In the genomic region with DNA sequence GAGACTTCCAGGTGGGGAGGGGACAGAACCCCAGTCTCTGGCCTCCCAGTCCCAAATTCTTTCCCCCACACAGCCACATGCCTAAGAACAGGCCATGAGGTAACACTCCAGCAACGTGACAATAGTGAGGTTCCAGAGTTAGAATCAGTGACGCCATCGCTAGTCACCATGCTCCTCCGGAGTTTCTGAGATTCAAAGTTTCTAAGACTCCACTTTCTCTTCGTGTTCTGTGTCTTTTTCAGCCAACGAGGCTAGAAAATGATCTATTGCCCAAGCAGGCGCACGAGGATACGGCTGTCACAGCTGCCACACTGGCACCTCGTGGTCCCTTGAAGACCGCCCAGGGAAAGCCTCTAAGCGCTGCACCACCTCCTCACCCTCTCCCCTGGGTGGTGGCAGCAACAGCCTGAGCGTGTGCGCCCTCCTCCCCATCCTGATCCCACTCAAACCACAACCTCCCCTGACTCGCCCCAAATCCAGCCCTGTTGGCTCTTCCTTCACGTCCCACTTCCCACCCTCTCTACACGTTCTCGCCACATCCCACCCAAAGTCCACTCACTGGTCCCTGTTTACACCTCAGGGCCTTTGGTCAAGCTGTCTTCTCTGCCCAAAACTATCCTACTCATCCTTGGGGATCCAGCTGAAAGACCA, we compare ENCODE assay signal across 6 cellular contexts. TPM values are rescaled to one million over a fixed set of nuclear protein-coding genes. Genes with fewer than 3 reads are reported as not detected.
DNase-seq lines count a peak whose midpoint lies in the region; ATAC-seq and TF ChIP-seq lines count a peak whose summit lies in the region.

No MANE protein-coding gene starts in this region.

- peak overlapping the region; percentile 85 to 88 (median 85) for H3K4me3 Mint-ChIP-seq in T-cell
- peak overlapping the region; percentile 92 for H3K4me3 Mint-ChIP-seq in endothelial cell (ENCODE audit: unreplicated experiment)

- peak overlapping the region; percentile 73 to 91 (median 79) for H3K4me3 ChIP-seq in skin epidermis

- peak; percentile 8 for ATAC-seq in HG02943 (IDR thresholded peaks at IDR 0.05; ENCODE audit: low read depth, unreplicated experiment)
- ATAC-seq in T-cell (replicated peaks in 1 of 4): peak; percentile 34 to 56 (median 43)
- no peak for ATAC-seq in GM21529 (IDR thresholded peaks at IDR 0.05; ENCODE audit: unreplicated experiment)
- no peak for ATAC-seq in HG03108 (IDR thresholded peaks at IDR 0.05; ENCODE audit: unreplicated experiment)

- H3K36me3 Mint-ChIP-seq in T-cell: no peaks in the 10 kb centered on the region
- H3K36me3 Mint-ChIP-seq in endothelial cell (ENCODE audit: low read depth, unreplicated experiment): peaks cover 9% of the 10 kb centered on the region

- POLR2A ChIA-PET in T-cell (lab: Charles Lee): no interaction called here

- H3K27ac ChIP-seq in skin epidermis: peak overlapping the region; percentile 63 to 94 (median 84)

- no peak for TF ChIP-seq CTCF in endothelial cell (IDR thresholded peaks at IDR 0.05; ENCODE audit: unreplicated experiment)

- H3K9me3 Mint-ChIP-seq in T-cell: no peaks in the 10 kb centered on the region
- no peaks in the 10 kb centered on the region for H3K9me3 Mint-ChIP-seq in endothelial cell (ENCODE audit: unreplicated experiment)

- H3K27me3 Mint-ChIP-seq in T-cell (no peaks in the 10 kb centered on the region), endothelial cell (ENCODE audit: unreplicated experiment) (peaks cover 17% of the 10 kb centered on the region)

- H3K27ac Mint-ChIP-seq in T-cell (peak overlapping the region; percentile 84 to 93), endothelial cell (ENCODE audit: unreplicated experiment) (peak overlapping the region; percentile 52)

- CTCF ChIA-PET in T-cell (lab: Charles Lee): no interaction called here

- DNase-seq in T-cell: peak in 33 of 34 experiments; percentile 18 to 63 (median 47)
- no peak for DNase-seq in endothelial cell (ENCODE audit: low spot score)

- H3K4me1 Mint-ChIP-seq in T-cell (peaks cover 16 to 26% (median 25%) of the 10 kb centered on the region in 3 donors), endothelial cell (ENCODE audit: unreplicated experiment) (peaks cover 14% of the 10 kb centered on the region)

RNA-seq across cellular contexts. Expression of a gene that starts 1.0 kb away (rescaled TPM):
- total RNA-seq in T-cell: 10 to 100 TPM; 46.4 to 92.4 (median 77.1) TPM
- total RNA-seq in endothelial cell (ENCODE audit: unreplicated experiment): 190 TPM

RNA-seq across cellular contexts. Expression of a gene that starts 2.8 kb away (rescaled TPM):
- total RNA-seq in T-cell (not detected), endothelial cell (ENCODE audit: unreplicated experiment) (not detected)

RNA-seq across cellular contexts. Expression of a gene that starts 28.1 kb away (rescaled TPM):
- total RNA-seq in T-cell (under 1 TPM in 1 of 5 donors, not detected in 4; 0.13 TPM), endothelial cell (ENCODE audit: unreplicated experiment) (not detected)

RNA-seq across cellular contexts. Expression of a gene that starts 28.3 kb away (rescaled TPM):
- total RNA-seq in T-cell (100 to 1,000 TPM; 228 to 324 (median 269) TPM), endothelial cell (ENCODE audit: unreplicated experiment) (678 TPM)

RNA-seq across cellular contexts. Expression of a gene that starts 39.1 kb away (rescaled TPM):
- 100 to 1,000 TPM; 473 to 577 (median 504) TPM for total RNA-seq in T-cell
- 443 TPM for total RNA-seq in endothelial cell (ENCODE audit: unreplicated experiment)

Comparison
In these comparisons a context has a peak if more than half of its experiments do, and no peak if none do; other contexts are left out.
1. ATAC-seq: peak in HG02943 (single experiment) and T-cell (4 of 4); none in GM21529 (single experiment) and HG03108 (single experiment).